ENCODE assay signal across 9 cellular contexts in genomic region chr17:53150101-53150698, GRCh38.
DNase-seq lines count a peak whose midpoint lies in the region; ATAC-seq and TF ChIP-seq lines count a peak whose summit lies in the region.
"Had no signal": no experiment of that assay in that cellular context is flagged by ENCODE, and none has a peak within 500 bp of the region (broad histone marks: within the 10 kb centered on the region; RNA-seq: fewer than 3 reads in every experiment).

No MANE protein-coding gene starts in this region.

- no peak overlapping the region for H4K8ac ChIP-seq in mesendoderm (ENCODE audit: low read depth, low read length)

- H3K18ac ChIP-seq in mesendoderm (ENCODE audit: low read length): no peak overlapping the region

- ATAC-seq in WTC11: peak; percentile 48; the same call in 1 of the 2 replicates

- no peak overlapping the region for H2AK5ac ChIP-seq in mesendoderm (ENCODE audit: low read length)

- H3K23ac ChIP-seq in mesendoderm (ENCODE audit: low read length): no peak overlapping the region

- H3K27me3 ChIP-seq in mesendoderm (ENCODE audit: insufficient read depth, low read length, poor library complexity): no peaks in the 10 kb centered on the region

- H3K79me2 ChIP-seq in mesendoderm (ENCODE audit: control insufficient read depth, insufficient read depth, low read length): no peaks in the 10 kb centered on the region

- H3K56ac ChIP-seq in mesendoderm (ENCODE audit: low read length): no peak overlapping the region

- no peak overlapping the region for H3K4me2 ChIP-seq in mesendoderm (ENCODE audit: low read length)

- CTCF ChIA-PET in WTC11 (lab: Charles Lee): interaction anchor here (0.6 kb wide), 1 partner anchor 167 kb away, joined by 3 read pairs; no protein-coding TSS in a partner anchor

- no peak overlapping the region for H3K4ac ChIP-seq in mesendoderm (ENCODE audit: low read depth, low read length)

- H3K9ac ChIP-seq in mesendoderm (ENCODE audit: low read length): no peak overlapping the region

- no peaks in the 10 kb centered on the region for H3K4me1 ChIP-seq in mesendoderm (ENCODE audit: control insufficient read depth, low read depth, low read length)

- no peak overlapping the region for H3K27ac ChIP-seq in mesendoderm (ENCODE audit: low read depth, low read length)

- WGBS in mesendoderm (ENCODE audit: extremely low coverage, insufficient coverage, low lambda C conversion rate): no CpG with 5 or more reads among the region's 2 CpGs

- no peaks in the 10 kb centered on the region for H3K36me3 ChIP-seq in mesendoderm (ENCODE audit: control insufficient read depth, insufficient read depth, low read length)

- H3K4me1 Mint-ChIP-seq in WTC11 (peaks cover 14% of the 10 kb centered on the region), mesothelial cell of epicardium (no peaks in the 10 kb centered on the region)

- H3K4me3 ChIP-seq in NB4 (ENCODE audit: low read depth, low read length) (no peak overlapping the region), mesendoderm (ENCODE audit: low read length) (no peak overlapping the region)

- no peak overlapping the region for H4K5ac ChIP-seq in mesendoderm (ENCODE audit: low read length)

- H2BK5ac ChIP-seq in mesendoderm (ENCODE audit: low read length): no peak overlapping the region

- no peak for TF ChIP-seq POLR2A in NB4 (IDR thresholded peaks at IDR 0.05; ENCODE audit: extremely low read depth, insufficient read length)

- DNase-seq in DMS153 treated with DMSO at 0.1 percent for 48 hours (lab: John Stamatoyannopoulos, UW; ENCODE audit: unreplicated experiment) (peak; percentile 48), NB4 (ENCODE audit: low read depth) (peak; percentile 9), WTC11 (ENCODE audit: low spot score) (no peak), mesendoderm (peak; percentile 31), cerebellar nuclear complex (lab: John Stamatoyannopoulos, UW) (no peak), NCI-H1930 (lab: John Stamatoyannopoulos, UW) (no peak), mesothelial cell of epicardium (ENCODE audit: low spot score in 2 of 2, unreplicated experiment in 2 of 2) (no peak)
- no peak for DNase-seq in stimulated activated CD8-positive, alpha-beta memory T cell treated with anti-CD3 and anti-CD28 coated beads, Interleukin-4, amount 100 ng/mL, for 48 hours
- DNase-seq: amniotic stem cell had no signal

- H3K79me1 ChIP-seq in mesendoderm (ENCODE audit: low read length): no peaks in the 10 kb centered on the region

- no peak overlapping the region for H3K4me3 Mint-ChIP-seq in WTC11
- no peak overlapping the region for H3K4me3 Mint-ChIP-seq in mesothelial cell of epicardium

- TF ChIP-seq CTCF in NB4 (IDR thresholded peaks at IDR 0.05; ENCODE audit: low read depth, low read length) (peak; percentile 15), WTC11 (IDR thresholded peaks at IDR 0.05) (no peak), mesothelial cell of epicardium (IDR thresholded peaks at IDR 0.05; ENCODE audit: unreplicated experiment) (no peak)

- H3K27ac Mint-ChIP-seq in WTC11 (no peak overlapping the region), mesothelial cell of epicardium (no peak overlapping the region)

- peaks cover 12% of the 10 kb centered on the region for H3K36me3 Mint-ChIP-seq in WTC11
- H3K36me3 Mint-ChIP-seq in mesothelial cell of epicardium: no peaks in the 10 kb centered on the region

- H3K27me3 Mint-ChIP-seq in WTC11 (ENCODE audit: low read depth) (peaks cover 7% of the 10 kb centered on the region; the same call in 1 of the 2 replicates), mesothelial cell of epicardium (ENCODE audit: low read depth) (peaks cover 2% of the 10 kb centered on the region)

- POLR2A ChIA-PET in WTC11 (lab: Charles Lee): no interaction called here

- H2BK15ac ChIP-seq in mesendoderm (replicated peaks; ENCODE audit: low read depth): no peak overlapping the region

- H3K9me3 Mint-ChIP-seq in WTC11 (peaks cover 28% of the 10 kb centered on the region), mesothelial cell of epicardium (no peaks in the 10 kb centered on the region)

- no peak overlapping the region for H2BK120ac ChIP-seq in mesendoderm (ENCODE audit: low read depth, low read length)

TF ChIP-seq in WTC11, 78 proteins besides CTCF, POLR2A, EP300 and RAD21:
- TF ChIP-seq ZNF416 (CRISPR knock-in tag; IDR thresholded peaks at IDR 0.05): no peak
- no peak for TF ChIP-seq USF2 (CRISPR knock-in tag; IDR thresholded peaks at IDR 0.05)
- no peak for TF ChIP-seq HMGXB4 (CRISPR knock-in tag; IDR thresholded peaks at IDR 0.05)
- TF ChIP-seq FOXK1 (CRISPR knock-in tag; IDR thresholded peaks at IDR 0.05): no peak
- no peak for TF ChIP-seq ZNF219 (CRISPR knock-in tag; IDR thresholded peaks at IDR 0.05; ENCODE audit: borderline replicate concordance)
- no peak for TF ChIP-seq JAZF1 (CRISPR knock-in tag; IDR thresholded peaks at IDR 0.05)
- TF ChIP-seq ESRRA (CRISPR knock-in tag; IDR thresholded peaks at IDR 0.05; ENCODE audit: borderline replicate concordance): no peak
- no peak for TF ChIP-seq ATF6 (CRISPR knock-in tag; IDR thresholded peaks at IDR 0.05)
- TF ChIP-seq GTF2I (CRISPR knock-in tag; conservative IDR thresholded peaks at IDR 0.05): no peak
- no peak for TF ChIP-seq ZNF396 (CRISPR knock-in tag; IDR thresholded peaks at IDR 0.05; ENCODE audit: borderline replicate concordance)
- no peak for TF ChIP-seq CDX4 (CRISPR knock-in tag; IDR thresholded peaks at IDR 0.05; ENCODE audit: borderline replicate concordance)
- TF ChIP-seq TEAD1 (CRISPR knock-in tag; IDR thresholded peaks at IDR 0.05): no peak
- TF ChIP-seq SMAD3 (CRISPR knock-in tag; IDR thresholded peaks at IDR 0.05; ENCODE audit: borderline replicate concordance): no peak
- TF ChIP-seq OVOL2 (CRISPR knock-in tag; IDR thresholded peaks at IDR 0.05; ENCODE audit: borderline replicate concordance): no peak

Comparison
In these comparisons a context has a peak if more than half of its experiments do, and no peak if none do; other contexts are left out.
1. DNase-seq: peak in DMS153 treated with DMSO at 0.1 percent for 48 hours (single experiment), NB4 (single experiment) and mesendoderm (single experiment); none in WTC11 (single experiment), cerebellar nuclear complex (0 of 2), NCI-H1930 (0 of 2), stimulated activated CD8-positive, alpha-beta memory T cell treated with anti-CD3 and anti-CD28 coated beads, Interleukin-4, amount 100 ng/mL, for 48 hours (single experiment) and mesothelial cell of epicardium (0 of 2).